1 cellular context compared by ENCODE assay signal in genomic region chr9:121464968-121465367, GRCh38.
TF ChIP-seq lines count a peak whose summit lies in the region.

No MANE protein-coding gene starts in this region.

TF ChIP-seq in A549, 52 proteins besides CTCF, POLR2A, EP300 and RAD21 (continued from another document):
- no peak for TF ChIP-seq NPAS2 (CRISPR knock-in tag; IDR thresholded peaks at IDR 0.05; ENCODE audit: borderline replicate concordance)
- no peak for TF ChIP-seq BHLHE40 (IDR thresholded peaks at IDR 0.05; ENCODE audit: low read depth, low read length)
- no peak for TF ChIP-seq NFE2L2 (conservative IDR thresholded peaks at IDR 0.05; ENCODE audit: low read length)
- TF ChIP-seq KDM1A (IDR thresholded peaks at IDR 0.05; ENCODE audit: low read depth), result no peak
- no peak for TF ChIP-seq CEBPB (IDR thresholded peaks at IDR 0.05)
- no peak for TF ChIP-seq HMGXB4 (CRISPR knock-in tag; IDR thresholded peaks at IDR 0.05; ENCODE audit: borderline replicate concordance)
- TF ChIP-seq FOSB (CRISPR knock-in tag; IDR thresholded peaks at IDR 0.05), result no peak
- TF ChIP-seq HOXA7 (CRISPR knock-in tag; IDR thresholded peaks at IDR 0.05), result no peak
